ENCODE assay signal across 27 cellular contexts in genomic region chr18:3704556-3705162, GRCh38.
A peak's percentile ranks its signal among the peaks of the same experiment; 100 is the strongest.
DNase-seq lines count a peak whose midpoint lies in the region; ATAC-seq and TF ChIP-seq lines count a peak whose summit lies in the region.
"Had no signal": no experiment of that assay in that cellular context is flagged by ENCODE, and none has a peak within 500 bp of the region (broad histone marks: within the 10 kb centered on the region; RNA-seq: fewer than 3 reads in every experiment).

No MANE protein-coding gene starts in this region.

- DNase-seq in left cardiac atrium = no peak
- DNase-seq in cardiac septum (ENCODE audit: low spot score) = no peak
- DNase-seq in RPMI7951 (ENCODE audit: low read depth) = peak; percentile 42
- DNase-seq in dorsolateral prefrontal cortex = peak in 1 of 10 donors; percentile 24
- DNase-seq in superior temporal gyrus (ENCODE audit: extremely low spot score) = peak; percentile 64
- no peak for DNase-seq in type B pancreatic cell (ENCODE audit: extremely low spot score, unreplicated experiment)
- DNase-seq in NCI-H524 treated with DMSO at 0.1 percent for 48 hours (lab: John Stamatoyannopoulos, UW) = no peak
- no peak for DNase-seq in T-helper 2 cell
- DNase-seq: activated CD4-positive, alpha-beta T cell treated with anti-CD3 and anti-CD28 coated beads, Interleukin-2, amount 10 ng/mL, durations not matched to agents 7 days and 5 days; activated naive CD8-positive, alpha-beta T cell treated with anti-CD3 and anti-CD28 coated beads, Interleukin-2, amount 10 ng/mL, durations not matched to agents 7 days and 5 days; CD4-positive, alpha-beta T cell; DND-41; foreskin melanocyte; KG1; mammary epithelial cell; naive thymus-derived CD4-positive, alpha-beta T cell; NCI-H1048; NCI-H1930; NCI-H526 treated with DMSO at 0.1 percent for 48 hours; SIG-M5; sigmoid colon; stimulated activated naive B cell treated with anti-CD40 and anti-IgM and Interleukin-4, amounts not matched to agents 10 μg/mL and 1 μg/mL and 100 μg/mL, for 72 hours; T-cell had no signal

- ATAC-seq in left cardiac atrium = peak; percentile 48 to 72
- ATAC-seq: naive thymus-derived CD4-positive, alpha-beta T cell; stimulated activated naive B cell treated with anti-CD40 and anti-IgM and Interleukin-4, amounts not matched to agents 10 μg/mL and 1 μg/mL and 100 μg/mL, for 72 hours; T-cell had no signal

- no peaks in the 10 kb centered on the region for H3K9me3 Mint-ChIP-seq in type B pancreatic cell
- H3K9me3 Mint-ChIP-seq: activated CD4-positive, alpha-beta T cell treated with anti-CD3 and anti-CD28 coated beads, Interleukin-2, amount 10 ng/mL, durations not matched to agents 7 days and 5 days; activated naive CD8-positive, alpha-beta T cell treated with anti-CD3 and anti-CD28 coated beads, Interleukin-2, amount 10 ng/mL, durations not matched to agents 7 days and 5 days; activated T-helper 2 cell treated with anti-CD3 and anti-CD28 coated beads, Interferon-gamma antibody, Interleukin-2, Interleukin-4, amounts not matched to agents 10 μg/mL and 5 μg/mL and 100 μg/mL, durations not matched to agents 14 hours and 24 hours and 36 hours; CD4-positive, alpha-beta T cell; naive thymus-derived CD4-positive, alpha-beta T cell; stimulated activated naive B cell treated with anti-CD40 and anti-IgM and Interleukin-4, amounts not matched to agents 10 μg/mL and 1 μg/mL and 100 μg/mL, for 72 hours; T-cell had no signal

- H3K4me3 Mint-ChIP-seq in type B pancreatic cell = no peak overlapping the region
- H3K4me3 Mint-ChIP-seq: activated CD4-positive, alpha-beta T cell treated with anti-CD3 and anti-CD28 coated beads, Interleukin-2, amount 10 ng/mL, durations not matched to agents 7 days and 5 days; activated naive CD8-positive, alpha-beta T cell treated with anti-CD3 and anti-CD28 coated beads, Interleukin-2, amount 10 ng/mL, durations not matched to agents 7 days and 5 days; CD4-positive, alpha-beta T cell; naive thymus-derived CD4-positive, alpha-beta T cell; stimulated activated naive B cell treated with anti-CD40 and anti-IgM and Interleukin-4, amounts not matched to agents 10 μg/mL and 1 μg/mL and 100 μg/mL, for 72 hours; T-cell had no signal

- H3K4me3 ChIP-seq in dorsolateral prefrontal cortex = no peak overlapping the region
- H3K4me3 ChIP-seq: cardiac muscle cell, sigmoid colon had no signal

- TF ChIP-seq CTCF in dorsolateral prefrontal cortex (IDR thresholded peaks at IDR 0.05 in 54 of 56, conservative IDR thresholded peaks at IDR 0.05 in 2 of 56; ENCODE audit: low read depth in 1 of 56, partially characterized antibody in 56 of 56) = no peak
- TF ChIP-seq CTCF in type B pancreatic cell (conservative IDR thresholded peaks at IDR 0.05) = no peak

- intact Hi-C loops in left cardiac atrium (cut with DNase I) (loop anchor here in 1 of 2 donors (5.0 kb wide), 1 partner anchor 293 kb away; no protein-coding TSS in a partner anchor), cardiac septum (cut with DNase I) (loop anchor here (5.0 kb wide), 4 partner anchors 68 to 363 kb away; no protein-coding TSS in a partner anchor), dorsolateral prefrontal cortex (cut with DNase I) (loop anchor here (5.0 to 10.0 kb wide), 3 partner anchors 160 to 293 kb away; no protein-coding TSS in a partner anchor)

- H3K27ac Mint-ChIP-seq in type B pancreatic cell = no peak overlapping the region
- H3K27ac Mint-ChIP-seq: activated CD4-positive, alpha-beta T cell treated with anti-CD3 and anti-CD28 coated beads, Interleukin-2, amount 10 ng/mL, durations not matched to agents 7 days and 5 days; activated naive CD8-positive, alpha-beta T cell treated with anti-CD3 and anti-CD28 coated beads, Interleukin-2, amount 10 ng/mL, durations not matched to agents 7 days and 5 days; activated T-helper 2 cell treated with anti-CD3 and anti-CD28 coated beads, Interferon-gamma antibody, Interleukin-2, Interleukin-4, amounts not matched to agents 10 μg/mL and 5 μg/mL and 100 μg/mL, durations not matched to agents 14 hours and 24 hours and 36 hours; CD4-positive, alpha-beta T cell; naive thymus-derived CD4-positive, alpha-beta T cell; stimulated activated naive B cell treated with anti-CD40 and anti-IgM and Interleukin-4, amounts not matched to agents 10 μg/mL and 1 μg/mL and 100 μg/mL, for 72 hours; T-cell had no signal

- H3K27me3 Mint-ChIP-seq in type B pancreatic cell = peaks cover 4% of the 10 kb centered on the region

- peak overlapping the region in 55 of 59 donors; percentile 17 to 89 (median 68) for H3K27ac ChIP-seq in dorsolateral prefrontal cortex
- H3K27ac ChIP-seq: epithelial cell of prostate, sigmoid colon, thoracic aorta had no signal

- no peaks in the 10 kb centered on the region for H3K27me3 ChIP-seq in dorsolateral prefrontal cortex
- H3K27me3 ChIP-seq: cardiac muscle cell had no signal

- no peaks in the 10 kb centered on the region for H3K36me3 Mint-ChIP-seq in type B pancreatic cell
- H3K36me3 Mint-ChIP-seq: activated naive CD8-positive, alpha-beta T cell treated with anti-CD3 and anti-CD28 coated beads, Interleukin-2, amount 10 ng/mL, durations not matched to agents 7 days and 5 days; stimulated activated naive B cell treated with anti-CD40 and anti-IgM and Interleukin-4, amounts not matched to agents 10 μg/mL and 1 μg/mL and 100 μg/mL, for 72 hours; T-cell had no signal

- peaks cover 11% of the 10 kb centered on the region for H3K4me1 Mint-ChIP-seq in type B pancreatic cell (ENCODE audit: unreplicated experiment)
- H3K4me1 Mint-ChIP-seq: activated CD4-positive, alpha-beta T cell treated with anti-CD3 and anti-CD28 coated beads, Interleukin-2, amount 10 ng/mL, durations not matched to agents 7 days and 5 days had no signal

Comparison
In these comparisons a context has a peak if more than half of its experiments do, and no peak if none do; other contexts are left out.
1. DNase-seq: peak in RPMI7951 (single experiment) and superior temporal gyrus (single experiment); none in left cardiac atrium (single experiment), cardiac septum (single experiment), type B pancreatic cell (single experiment), NCI-H524 treated with DMSO at 0.1 percent for 48 hours (single experiment) and T-helper 2 cell (0 of 5).